Comparison of ENCODE assay signal across 11 cellular contexts in the genomic region with DNA sequence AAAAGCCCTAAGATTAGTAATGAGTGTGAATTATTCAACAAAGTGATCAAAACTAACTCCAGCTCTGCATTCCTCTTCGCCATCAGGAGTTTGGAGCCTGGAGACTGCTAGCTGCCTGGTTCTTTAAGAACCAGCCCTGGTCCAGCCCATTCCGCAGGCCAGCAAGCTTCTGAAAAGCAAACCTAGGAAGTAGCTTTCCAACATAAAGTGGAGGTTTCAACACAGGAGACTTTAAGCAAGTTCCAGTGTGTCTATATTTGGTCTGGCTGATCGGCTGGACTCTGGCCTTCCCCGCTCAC. TPM values are rescaled to one million over a fixed set of nuclear protein-coding genes. Genes with fewer than 3 reads are reported as not detected.
DNase-seq lines count a peak whose midpoint lies in the region; ATAC-seq and TF ChIP-seq lines count a peak whose summit lies in the region.
"Not testable (repeated sequence)": the region's sequence is repeated elsewhere in the genome, so short reads cannot be mapped to it uniquely, and the experiment has no call there.
"Had no signal": no experiment of that assay in that cellular context is flagged by ENCODE, and none has a peak within 500 bp of the region (broad histone marks: within the 10 kb centered on the region; RNA-seq: fewer than 3 reads in every experiment).

No MANE protein-coding gene starts in this region.

- not testable (repeated sequence) for H3K4me1 ChIP-seq in NT2/D1 (ENCODE audit: insufficient read depth, insufficient read length); smooth muscle cell (ENCODE audit: low read depth)
- H3K4me1 ChIP-seq in left ventricle myocardium inferior (peaks cover 49% of the 10 kb centered on the region), muscle layer of duodenum (ENCODE audit: control insufficient read depth in 1 of 2, insufficient read depth in 2 of 2, low read length in 2 of 2) (peaks cover 0 to 13% of the 10 kb centered on the region in 2 donors)

- intact Hi-C loops in left ventricle myocardium inferior (cut with micrococcal nuclease) = not testable (repeated sequence)

- peak; percentile 9 for ATAC-seq in GM18909 (IDR thresholded peaks at IDR 0.05; ENCODE audit: poor library complexity, unreplicated experiment)

- H3K4me3 ChIP-seq in NT2/D1 (ENCODE audit: insufficient read length, low read depth) (peak overlapping the region; percentile 45), left ventricle myocardium inferior (peak overlapping the region; percentile 76), muscle layer of duodenum (ENCODE audit: low read depth in 1 of 2, low read length in 2 of 2) (peak overlapping the region; percentile 70 to 74), smooth muscle cell (peak overlapping the region; percentile 49)

- DNase-seq in NT2/D1 (ENCODE audit: low read depth, low spot score); activated T-cell treated with anti-CD3 and anti-CD28 coated beads, Interleukin-2, amount 50 U/mL, for 24 hours; left ventricle myocardium inferior; smooth muscle cell (lab: John Stamatoyannopoulos, UW; ENCODE audit: unreplicated experiment): not testable (repeated sequence)

- not testable (repeated sequence) for H3F3A ChIP-seq in smooth muscle cell (ENCODE audit: low read depth)

- H2AFZ ChIP-seq in smooth muscle cell (ENCODE audit: low read depth) = peak overlapping the region; percentile 75

- not testable (repeated sequence) for H3K27me3 Mint-ChIP-seq in activated T-cell treated with anti-CD3 and anti-CD28 coated beads, Interleukin-2, amount 50 U/mL, for 24 hours

- WGBS in smooth muscle cell (ENCODE audit: low lambda C conversion rate) = 26% methylated on average over 4 of the region's 4 CpGs

- H3K4me3 Mint-ChIP-seq in activated T-cell treated with anti-CD3 and anti-CD28 coated beads, Interleukin-2, amount 50 U/mL, for 24 hours = peak overlapping the region; percentile 90

- H3K27ac Mint-ChIP-seq in activated T-cell treated with anti-CD3 and anti-CD28 coated beads, Interleukin-2, amount 50 U/mL, for 24 hours = peak overlapping the region; percentile 98

- peaks cover 55% of the 10 kb centered on the region for H3K4me1 Mint-ChIP-seq in activated T-cell treated with anti-CD3 and anti-CD28 coated beads, Interleukin-2, amount 50 U/mL, for 24 hours (ENCODE audit: low read depth)

- peaks cover 57% of the 10 kb centered on the region for H3K36me3 Mint-ChIP-seq in activated T-cell treated with anti-CD3 and anti-CD28 coated beads, Interleukin-2, amount 50 U/mL, for 24 hours (ENCODE audit: low read depth)

- TF ChIP-seq CTCF in 22Rv1 (IDR thresholded peaks at IDR 0.05); left ventricle myocardium inferior (IDR thresholded peaks at IDR 0.05; ENCODE audit: borderline replicate concordance); smooth muscle cell (IDR thresholded peaks at IDR 0.05; ENCODE audit: borderline replicate concordance, insufficient read depth, poor library complexity, severe bottlenecking): not testable (repeated sequence)

- H3K9me3 ChIP-seq in NT2/D1 (ENCODE audit: insufficient read depth, low read length); left ventricle myocardium inferior (replicated peaks); muscle layer of duodenum (ENCODE audit: control insufficient read depth in 1 of 2, low read length in 2 of 2); smooth muscle cell (replicated peaks; ENCODE audit: low read depth): not testable (repeated sequence)

- H3K9ac ChIP-seq in NT2/D1 (ENCODE audit: insufficient read length, low read depth) (peak overlapping the region; percentile 81), smooth muscle cell (ENCODE audit: low read depth) (peak overlapping the region; percentile 86)

- H4K20me1 ChIP-seq in smooth muscle cell (ENCODE audit: low read depth) = not testable (repeated sequence)

- H3K79me2 ChIP-seq in smooth muscle cell (ENCODE audit: low read depth) = not testable (repeated sequence)

- H3K36me3 ChIP-seq in NT2/D1 (ENCODE audit: insufficient read depth, insufficient read length, low read length); left ventricle myocardium inferior; muscle layer of duodenum (ENCODE audit: control insufficient read depth in 1 of 2, insufficient read depth in 2 of 2, low read length in 2 of 2); smooth muscle cell (ENCODE audit: low read depth): not testable (repeated sequence)

- peak overlapping the region; percentile 84 for H3K27ac ChIP-seq in 22Rv1
- H3K27ac ChIP-seq in cingulate gyrus (ENCODE audit: low read depth, low read length) = peak overlapping the region; percentile 79
- H3K27ac ChIP-seq in left ventricle myocardium inferior (replicated peaks) = peak overlapping the region; percentile 96
- peak overlapping the region; percentile 89 for H3K27ac ChIP-seq in muscle layer of duodenum (ENCODE audit: low read length)
- H3K27ac ChIP-seq in smooth muscle cell (ENCODE audit: low read depth) = peak overlapping the region; percentile 65

- not testable (repeated sequence) for H3K27me3 ChIP-seq in NT2/D1 (ENCODE audit: insufficient read depth, insufficient read length); left ventricle myocardium inferior (ENCODE audit: low read depth); muscle layer of duodenum (ENCODE audit: low read depth, low read length); smooth muscle cell (ENCODE audit: low read depth)

- peak overlapping the region; percentile 85 for H3K4me2 ChIP-seq in smooth muscle cell

- H3K9me3 Mint-ChIP-seq in activated T-cell treated with anti-CD3 and anti-CD28 coated beads, Interleukin-2, amount 50 U/mL, for 24 hours = not testable (repeated sequence)

RNA-seq across cellular contexts. Expression of a gene that starts 0.2 kb away (rescaled TPM):
- total RNA-seq in left ventricle myocardium inferior (191 TPM), smooth muscle cell (12.1 and 14.7 TPM in 2 replicates)
- polyA plus RNA-seq in smooth muscle cell = 17.1 and 20.5 TPM in 2 replicates

RNA-seq across cellular contexts. Expression of a gene that starts 10.1 kb away (rescaled TPM):
- total RNA-seq in left ventricle myocardium inferior (0.38 TPM), smooth muscle cell (not detected in 2 replicates)
- 0.19 and 0.51 TPM in 2 replicates for polyA plus RNA-seq in smooth muscle cell
- total RNA-seq: G401 had no signal

RNA-seq across cellular contexts. Expression of a gene that starts 22.8 kb away (rescaled TPM):
- total RNA-seq in left ventricle myocardium inferior = 0.77 TPM
- total RNA-seq in smooth muscle cell = 0.54 and 0.94 TPM in 2 replicates
- 0.52 and 1.0 TPM in 2 replicates for polyA plus RNA-seq in smooth muscle cell
- total RNA-seq: G401 had no signal

RNA-seq across cellular contexts. Expression of a gene that starts 31.9 kb away (rescaled TPM):
- total RNA-seq in left ventricle myocardium inferior (20.3 TPM), smooth muscle cell (7.9 and 13.1 TPM in 2 replicates)
- polyA plus RNA-seq in smooth muscle cell = 4.3 and 7.3 TPM in 2 replicates
- total RNA-seq: G401 had no signal

RNA-seq across cellular contexts. Expression of a gene that starts 43.5 kb away (rescaled TPM):
- not detected for total RNA-seq in left ventricle myocardium inferior
- total RNA-seq in smooth muscle cell = not detected in 2 replicates
- polyA plus RNA-seq in smooth muscle cell = 0.21 TPM in 1 of 2 replicates, not detected in the other
- total RNA-seq: G401, HT-29, pulmonary artery endothelial cell had no signal

Comparison
In these comparisons a context has a peak if more than half of its experiments do, and no peak if none do; other contexts are left out.
1. RNA of a gene that starts 0.2 kb away (total RNA-seq): 191 TPM in left ventricle myocardium inferior (single experiment); 12.1 to 14.7 TPM in smooth muscle cell; every median in the first group is over 10 times any median in the second.
2. Peak in every context shown above with its lines, with median percentiles within 50 percentile points of each other: H3K27ac ChIP-seq and H3K4me3 ChIP-seq.